In genomic region chr5:76716456-76717157, GRCh38 we compare ENCODE assay signal across 8 cellular contexts. TPM values are rescaled to one million over a fixed set of nuclear protein-coding genes. Genes with fewer than 3 reads are reported as not detected.
DNase-seq lines count a peak whose midpoint lies in the region; ATAC-seq, FAIRE-seq and TF ChIP-seq lines count a peak whose summit lies in the region.

No MANE protein-coding gene starts in this region.

- CTCF ChIA-PET in activated naive CD4-positive, alpha-beta T cell treated with anti-CD3 and anti-CD28 coated beads for 36 hours (lab: Charles Lee) = interaction anchor here (3.1 kb wide), 1 partner anchor 57 kb away, joined by 17 read pairs; no protein-coding TSS in a partner anchor

- H3K36me3 Mint-ChIP-seq in activated naive CD4-positive, alpha-beta T cell treated with anti-CD3 and anti-CD28 coated beads for 36 hours (ENCODE audit: low read depth) = no peaks in the 10 kb centered on the region
- H3K36me3 Mint-ChIP-seq in activated T-cell treated with anti-CD3 and anti-CD28 coated beads, Interleukin-2, amount 50 U/mL, for 24 hours (ENCODE audit: low read depth) = no peaks in the 10 kb centered on the region

- H3K27me3 ChIP-seq in skeletal muscle satellite cell (ENCODE audit: control insufficient read depth, insufficient read depth, low read length) = peaks cover 10% of the 10 kb centered on the region

- H3K4me3 Mint-ChIP-seq in activated naive CD4-positive, alpha-beta T cell treated with anti-CD3 and anti-CD28 coated beads for 36 hours = peak overlapping the region; percentile 77
- peak overlapping the region; percentile 82 for H3K4me3 Mint-ChIP-seq in activated T-cell treated with anti-CD3 and anti-CD28 coated beads, Interleukin-2, amount 50 U/mL, for 24 hours

- peak; percentile 11 for ATAC-seq in left ventricle myocardium superior

- no peak for DNase-seq in activated naive CD4-positive, alpha-beta T cell treated with anti-CD3 and anti-CD28 coated beads for 36 hours
- no peak for DNase-seq in activated naive CD4-positive, alpha-beta T cell (lab: John Stamatoyannopoulos, UW)
- peak; percentile 36 for DNase-seq in activated T-cell treated with anti-CD3 and anti-CD28 coated beads, Interleukin-2, amount 50 U/mL, for 24 hours
- peak; percentile 52 for DNase-seq in left ventricle myocardium superior
- no peak for DNase-seq in GM12891 (ENCODE audit: insufficient read length, low spot score)
- no peak for DNase-seq in effector CD4-positive, alpha-beta T cell
- no peak for DNase-seq in DMS79 (lab: John Stamatoyannopoulos, UW)

- peak overlapping the region; percentile 92 for H3K9ac ChIP-seq in skeletal muscle satellite cell (ENCODE audit: low read depth, low read length)

- no peak for TF ChIP-seq POLR2A in GM12891 (IDR thresholded peaks at IDR 0.05; ENCODE audit: low read depth, low read length)

- peak overlapping the region; percentile 98 for H3K4me3 ChIP-seq in skeletal muscle satellite cell (ENCODE audit: low read length)

- peaks cover 46% of the 10 kb centered on the region for H3K27me3 Mint-ChIP-seq in activated naive CD4-positive, alpha-beta T cell treated with anti-CD3 and anti-CD28 coated beads for 36 hours (ENCODE audit: low read depth)
- peaks cover 54% of the 10 kb centered on the region for H3K27me3 Mint-ChIP-seq in activated T-cell treated with anti-CD3 and anti-CD28 coated beads, Interleukin-2, amount 50 U/mL, for 24 hours

- FAIRE-seq in GM12891 (lab: Jason Lieb, UNC) = no peak

- H3K4me2 ChIP-seq in skeletal muscle satellite cell (ENCODE audit: low read length) = peak overlapping the region; percentile 97

- H3K27ac Mint-ChIP-seq in activated naive CD4-positive, alpha-beta T cell treated with anti-CD3 and anti-CD28 coated beads for 36 hours = no peak overlapping the region
- peak overlapping the region; percentile 29 for H3K27ac Mint-ChIP-seq in activated T-cell treated with anti-CD3 and anti-CD28 coated beads, Interleukin-2, amount 50 U/mL, for 24 hours

- intact Hi-C loops in activated naive CD4-positive, alpha-beta T cell treated with anti-CD3 and anti-CD28 coated beads for 36 hours (cut with micrococcal nuclease) = loop anchor here (1.0 to 10.0 kb wide), 5 partner anchors 23 to 361 kb away; partner anchors contain the start of gene S100Z
- intact Hi-C loops in left ventricle myocardium superior (cut with micrococcal nuclease) = no loop called here

- no peaks in the 10 kb centered on the region for H3K9me3 Mint-ChIP-seq in activated naive CD4-positive, alpha-beta T cell treated with anti-CD3 and anti-CD28 coated beads for 36 hours
- no peaks in the 10 kb centered on the region for H3K9me3 Mint-ChIP-seq in activated T-cell treated with anti-CD3 and anti-CD28 coated beads, Interleukin-2, amount 50 U/mL, for 24 hours

- H3K9me3 ChIP-seq in skeletal muscle satellite cell (replicated peaks; ENCODE audit: low read length) = no peaks in the 10 kb centered on the region

- no peaks in the 10 kb centered on the region for H3K36me3 ChIP-seq in skeletal muscle satellite cell (ENCODE audit: insufficient read depth, low read length)

- peaks cover 16% of the 10 kb centered on the region for H3K4me1 Mint-ChIP-seq in activated naive CD4-positive, alpha-beta T cell treated with anti-CD3 and anti-CD28 coated beads for 36 hours (ENCODE audit: low read depth)
- H3K4me1 Mint-ChIP-seq in activated T-cell treated with anti-CD3 and anti-CD28 coated beads, Interleukin-2, amount 50 U/mL, for 24 hours (ENCODE audit: low read depth) = peaks cover 34% of the 10 kb centered on the region

- peaks cover 8% of the 10 kb centered on the region for H3K4me1 ChIP-seq in skeletal muscle satellite cell (ENCODE audit: control insufficient read depth, insufficient read depth, low read length)

TF ChIP-seq in GM12891, 5 proteins besides CTCF, POLR2A, EP300 and RAD21:
- TF ChIP-seq TAF1 (IDR thresholded peaks at IDR 0.05; ENCODE audit: low read depth, low read length) (no peak), PAX5 (IDR thresholded peaks at IDR 0.05; ENCODE audit: insufficient read depth, low read length, severe bottlenecking) (no peak), SPI1 (IDR thresholded peaks at IDR 0.05; ENCODE audit: low read depth, low read length) (no peak), POU2F2 (IDR thresholded peaks at IDR 0.05; ENCODE audit: low read depth, low read length) (no peak), POLR2AphosphoS5 (IDR thresholded peaks at IDR 0.05; ENCODE audit: low read depth, low read length) (no peak)

RNA-seq across cellular contexts. Expression of gene F2R, which starts 0.7 kb away (rescaled TPM):
- total RNA-seq in activated naive CD4-positive, alpha-beta T cell treated with anti-CD3 and anti-CD28 coated beads for 36 hours = under 1 TPM; 0.42 to 0.43 TPM
- 7.2 TPM for total RNA-seq in left ventricle myocardium superior
- 49.4 and 69.0 TPM in 2 replicates for total RNA-seq in skeletal muscle satellite cell (2012; rRNA removed)
- 1.2 TPM for polyA plus RNA-seq in GM12891 (2012; ENCODE audit: low read depth, missing spikeins)

Comparison
In these comparisons a context has a peak if more than half of its experiments do, and no peak if none do; other contexts are left out.
1. DNase-seq: peak in activated T-cell treated with anti-CD3 and anti-CD28 coated beads, Interleukin-2, amount 50 U/mL, for 24 hours (single experiment) and left ventricle myocardium superior (single experiment); none in activated naive CD4-positive, alpha-beta T cell treated with anti-CD3 and anti-CD28 coated beads for 36 hours (single experiment), activated naive CD4-positive, alpha-beta T cell (0 of 4), GM12891 (single experiment), effector CD4-positive, alpha-beta T cell (single experiment) and DMS79 (single experiment).